7 cellular contexts compared by ENCODE assay signal in genomic region chr18:63119647-63120046, GRCh38.
DNase-seq lines count a peak whose midpoint lies in the region; ATAC-seq and TF ChIP-seq lines count a peak whose summit lies in the region.

No MANE protein-coding gene starts in this region.

- 33 to 35% methylated on average over 3 of the region's 3 CpGs for WGBS in esophagus squamous epithelium, 2 donors

- TF ChIP-seq CTCF in esophagus squamous epithelium (IDR thresholded peaks at IDR 0.05) (peak in 5 of 6 experiments; percentile 18 to 39 (median 20)), parathyroid adenoma (IDR thresholded peaks at IDR 0.05) (peak; percentile 51)

- no peaks in the 10 kb centered on the region for H3K4me1 ChIP-seq in SJCRH30
- H3K4me1 ChIP-seq in esophagus squamous epithelium = no peaks in the 10 kb centered on the region
- H3K4me1 ChIP-seq in parathyroid adenoma = no peaks in the 10 kb centered on the region

- H3K79me2 ChIP-seq in parathyroid adenoma = no peaks in the 10 kb centered on the region

- H2AFZ ChIP-seq in parathyroid adenoma = no peak overlapping the region

- H3K4me2 ChIP-seq in parathyroid adenoma (ENCODE audit: low read length) = no peak overlapping the region

- peak; percentile 12 for DNase-seq in EL
- peak; percentile 15 for DNase-seq in HT-29 (ENCODE audit: low spot score)
- DNase-seq in SJCRH30 = peak; percentile 27 to 48
- no peak for DNase-seq in esophagus squamous epithelium (lab: John Stamatoyannopoulos, UW)

- no peaks in the 10 kb centered on the region for H3K27me3 ChIP-seq in SJCRH30
- no peaks in the 10 kb centered on the region for H3K27me3 ChIP-seq in esophagus squamous epithelium
- H3K27me3 ChIP-seq in parathyroid adenoma (ENCODE audit: control insufficient read depth, insufficient read depth, low read length) = no peaks in the 10 kb centered on the region

- H3K27ac ChIP-seq in SJCRH30 = no peak overlapping the region
- no peak overlapping the region for H3K27ac ChIP-seq in esophagus squamous epithelium
- no peak overlapping the region for H3K27ac ChIP-seq in parathyroid adenoma

- TF ChIP-seq POLR2A in esophagus squamous epithelium (IDR thresholded peaks at IDR 0.05) = no peak

- intact Hi-C loops in esophagus squamous epithelium (cut with DNase I) = loop anchor here (5.0 kb wide), 1 partner anchor 97 kb away; no protein-coding TSS in a partner anchor

- no peaks in the 10 kb centered on the region for H3K9me3 ChIP-seq in SJCRH30 (replicated peaks)
- H3K9me3 ChIP-seq in esophagus squamous epithelium = no peaks in the 10 kb centered on the region
- no peaks in the 10 kb centered on the region for H3K9me3 ChIP-seq in parathyroid adenoma (ENCODE audit: control insufficient read depth, low read length)

- ATAC-seq in HG02571 (IDR thresholded peaks at IDR 0.05; ENCODE audit: unreplicated experiment) (no peak), GM19467 (IDR thresholded peaks at IDR 0.05; ENCODE audit: unreplicated experiment) (no peak)

- H3K4me3 ChIP-seq in SJCRH30 = no peak overlapping the region
- no peak overlapping the region for H3K4me3 ChIP-seq in esophagus squamous epithelium
- no peak overlapping the region for H3K4me3 ChIP-seq in parathyroid adenoma (ENCODE audit: low read depth, low read length)

- H3K36me3 ChIP-seq in SJCRH30 (no peaks in the 10 kb centered on the region), esophagus squamous epithelium (no peaks in the 10 kb centered on the region), parathyroid adenoma (ENCODE audit: control insufficient read depth, insufficient read depth, low read length) (no peaks in the 10 kb centered on the region)

- no peak overlapping the region for H3K9ac ChIP-seq in parathyroid adenoma
